Comparison of ENCODE assay signal across 1 cellular context in genomic region chr9:124013263-124014211, GRCh38.
TF ChIP-seq lines count a peak whose summit lies in the region.

No MANE protein-coding gene starts in this region.

TF ChIP-seq in HCT116, 20 proteins besides CTCF, POLR2A, EP300 and RAD21 (continued from another document):
- TF ChIP-seq TCF7L2 (IDR thresholded peaks at IDR 0.05; ENCODE audit: borderline replicate concordance, extremely low read depth, insufficient read depth, insufficient read length) (no peak), SIN3A (IDR thresholded peaks at IDR 0.05; ENCODE audit: low read depth) (no peak), JUND (IDR thresholded peaks at IDR 0.05) (no peak), FOSL1 (IDR thresholded peaks at IDR 0.05; ENCODE audit: low read depth) (no peak), MAX (IDR thresholded peaks at IDR 0.05) (no peak), EZH2 (IDR thresholded peaks at IDR 0.05) (no peak), REST (IDR thresholded peaks at IDR 0.05; ENCODE audit: low read depth) (no peak)
